9 cellular contexts compared by ENCODE assay signal in genomic region chr1:47432071-47433036, GRCh38. TPM values are rescaled to one million over a fixed set of nuclear protein-coding genes. Genes with fewer than 3 reads are reported as not detected.
DNase-seq lines count a peak whose midpoint lies in the region; ATAC-seq and TF ChIP-seq lines count a peak whose summit lies in the region.
"Had no signal": no experiment of that assay in that cellular context is flagged by ENCODE, and none has a peak within 500 bp of the region (broad histone marks: within the 10 kb centered on the region; RNA-seq: fewer than 3 reads in every experiment).

No MANE protein-coding gene starts in this region.

- no peaks in the 10 kb centered on the region for H3K9me3 Mint-ChIP-seq in activated naive CD8-positive, alpha-beta T cell treated with anti-CD3 and anti-CD28 coated beads, Interleukin-2, amount 10 ng/mL, durations not matched to agents 7 days and 5 days

- H3K9ac ChIP-seq in parathyroid adenoma = no peak overlapping the region

- H3K27ac ChIP-seq in parathyroid adenoma = no peak overlapping the region

- H3K36me3 Mint-ChIP-seq in activated naive CD8-positive, alpha-beta T cell treated with anti-CD3 and anti-CD28 coated beads, Interleukin-2, amount 10 ng/mL, durations not matched to agents 7 days and 5 days = peaks cover 17% of the 10 kb centered on the region

- H3K9me3 ChIP-seq in parathyroid adenoma (ENCODE audit: control insufficient read depth, low read length) = no peaks in the 10 kb centered on the region

- intact Hi-C loops in Right ventricle myocardium superior (cut with DNase I) = loop anchor here (10.0 kb wide), 1 partner anchor 248 kb away; no protein-coding TSS in a partner anchor

- POLR2A ChIA-PET in activated naive CD8-positive, alpha-beta T cell treated with anti-CD3 and anti-CD28 coated beads, Interleukin-2, amount 10 ng/mL, durations not matched to agents 7 days and 5 days (lab: Charles Lee) = no interaction called here

- H2AFZ ChIP-seq in parathyroid adenoma = no peak overlapping the region

- H3K4me2 ChIP-seq in parathyroid adenoma (ENCODE audit: low read length) = no peak overlapping the region

- H3K36me3 ChIP-seq in parathyroid adenoma (ENCODE audit: control insufficient read depth, insufficient read depth, low read length) = no peaks in the 10 kb centered on the region

- ATAC-seq in HG03354 (IDR thresholded peaks at IDR 0.05; ENCODE audit: poor library complexity, severe bottlenecking, unreplicated experiment) (peak; percentile 40), Right ventricle myocardium superior (ENCODE audit: poor library complexity) (peak; percentile 78), HG03139 (IDR thresholded peaks at IDR 0.05; ENCODE audit: unreplicated experiment) (no peak), HG03457 (IDR thresholded peaks at IDR 0.05; ENCODE audit: unreplicated experiment) (no peak)
- ATAC-seq in activated naive CD8-positive, alpha-beta T cell treated with anti-CD3 and anti-CD28 coated beads, Interleukin-2, amount 10 ng/mL, durations not matched to agents 7 days and 5 days (ENCODE audit: low read depth) = peak; percentile 24

- H3K27ac Mint-ChIP-seq in activated naive CD8-positive, alpha-beta T cell treated with anti-CD3 and anti-CD28 coated beads, Interleukin-2, amount 10 ng/mL, durations not matched to agents 7 days and 5 days = no peak overlapping the region

- H3K27me3 Mint-ChIP-seq in activated naive CD8-positive, alpha-beta T cell treated with anti-CD3 and anti-CD28 coated beads, Interleukin-2, amount 10 ng/mL, durations not matched to agents 7 days and 5 days = peaks cover 36% of the 10 kb centered on the region

- peak overlapping the region; percentile 71 for H3K4me3 Mint-ChIP-seq in activated naive CD8-positive, alpha-beta T cell treated with anti-CD3 and anti-CD28 coated beads, Interleukin-2, amount 10 ng/mL, durations not matched to agents 7 days and 5 days

- peaks cover 34% of the 10 kb centered on the region for H3K4me1 Mint-ChIP-seq in activated naive CD8-positive, alpha-beta T cell treated with anti-CD3 and anti-CD28 coated beads, Interleukin-2, amount 10 ng/mL, durations not matched to agents 7 days and 5 days

- peaks cover 2% of the 10 kb centered on the region for H3K27me3 ChIP-seq in parathyroid adenoma (ENCODE audit: control insufficient read depth, insufficient read depth, low read length)

- DNase-seq in GM03348 (ENCODE audit: low spot score) (peak; percentile 89), SK-N-DZ (ENCODE audit: low spot score) (peak; percentile 61), Right ventricle myocardium superior (peak; percentile 80)
- peak; percentile 65 for DNase-seq in activated naive CD8-positive, alpha-beta T cell treated with anti-CD3 and anti-CD28 coated beads, Interleukin-2, amount 10 ng/mL, durations not matched to agents 7 days and 5 days

- peak; percentile 39 for TF ChIP-seq CTCF in parathyroid adenoma (IDR thresholded peaks at IDR 0.05)

- no peaks in the 10 kb centered on the region for H3K4me1 ChIP-seq in parathyroid adenoma

- no peaks in the 10 kb centered on the region for H3K79me2 ChIP-seq in parathyroid adenoma

- H3K4me3 ChIP-seq in parathyroid adenoma (ENCODE audit: low read depth, low read length) = no peak overlapping the region

RNA-seq across cellular contexts. Expression of gene FOXD2, which starts 5.5 kb away (rescaled TPM):
- not detected in 2 replicates for polyA plus RNA-seq in SK-N-DZ (2014; cell fraction: cytosol; rRNA removed)
- 0.14 and 0.18 TPM in 2 replicates for polyA plus RNA-seq in SK-N-DZ (2014; cell fraction: nucleus; rRNA removed)
- total RNA-seq in activated naive CD8-positive, alpha-beta T cell treated with anti-CD3 and anti-CD28 coated beads, Interleukin-2, amount 10 ng/mL, durations not matched to agents 7 days and 5 days = under 1 TPM; 0.50 to 0.71 TPM
- total RNA-seq in Right ventricle myocardium superior = not detected

RNA-seq across cellular contexts. Expression of gene FOXE3, which starts 16.3 kb away (rescaled TPM):
- polyA plus RNA-seq in SK-N-DZ (2014; cell fraction: cytosol; rRNA removed) = not detected in 2 replicates
- polyA plus RNA-seq in SK-N-DZ (2014; cell fraction: nucleus; rRNA removed) = not detected in 2 replicates
- total RNA-seq in activated naive CD8-positive, alpha-beta T cell treated with anti-CD3 and anti-CD28 coated beads, Interleukin-2, amount 10 ng/mL, durations not matched to agents 7 days and 5 days = not detected
- total RNA-seq in Right ventricle myocardium superior = not detected
- polyA plus RNA-seq: adipose tissue had no signal

Comparison
In these comparisons a context has a peak if more than half of its experiments do, and no peak if none do; other contexts are left out.
1. ATAC-seq: peak in HG03354 (single experiment), activated naive CD8-positive, alpha-beta T cell treated with anti-CD3 and anti-CD28 coated beads, Interleukin-2, amount 10 ng/mL, durations not matched to agents 7 days and 5 days (single experiment) and Right ventricle myocardium superior (single experiment); none in HG03139 (single experiment) and HG03457 (single experiment).
2. Peak in every context shown above with its lines, with median percentiles within 50 percentile points of each other: DNase-seq.